Comparison of ENCODE assay signal across 2 cellular contexts in the genomic region with DNA sequence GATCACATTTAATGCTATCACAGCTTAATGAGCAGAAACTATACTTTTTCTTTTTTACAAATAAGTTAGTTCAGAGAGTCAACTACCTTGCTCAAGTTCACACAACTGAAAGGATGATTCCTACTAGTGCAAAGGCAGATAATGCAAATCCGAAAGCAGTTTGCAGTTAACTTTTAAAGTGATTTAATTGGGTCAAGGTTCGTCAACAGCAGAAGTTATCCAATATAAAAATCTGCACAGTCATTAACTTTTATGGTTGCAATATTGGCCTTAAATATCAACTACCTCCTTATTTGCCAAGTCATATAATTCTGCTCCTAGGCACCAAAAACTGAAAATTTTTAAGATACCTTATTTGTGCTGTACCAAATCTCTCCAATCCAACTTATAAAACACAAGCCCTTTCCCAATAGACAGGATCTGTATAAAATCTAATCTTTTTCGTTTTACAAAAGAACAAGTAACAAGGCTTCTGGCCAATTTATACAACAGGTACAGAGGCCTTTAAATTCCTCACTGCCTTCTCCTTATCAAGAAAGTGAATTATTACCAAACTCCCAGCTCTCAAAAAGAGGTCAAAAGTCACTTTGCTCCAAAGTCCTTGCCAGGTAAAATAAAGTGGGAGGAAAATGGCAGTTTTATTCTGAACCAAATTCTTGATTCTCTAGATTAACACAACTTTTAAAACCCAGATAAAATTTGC.
TF ChIP-seq lines count a peak whose summit lies in the region.

No MANE protein-coding gene starts in this region.

TF ChIP-seq in GM23338, 12 proteins besides CTCF, POLR2A, EP300 and RAD21 (continued from another document):
- TF ChIP-seq POLR2AphosphoS5 (IDR thresholded peaks at IDR 0.05; ENCODE audit: low read depth) = no peak

TF ChIP-seq in HepG2, 621 proteins besides CTCF, POLR2A, EP300 and RAD21 (continued from another document):
- TF ChIP-seq MAFF (IDR thresholded peaks at IDR 0.05; ENCODE audit: low read depth, low read length) (0 out of 2 replicates have a peak, but pooled peaks have one; percentile 30), ZNF720 (CRISPR knock-in tag; IDR thresholded peaks at IDR 0.05) (no peak), ZNF251 (CRISPR knock-in tag; IDR thresholded peaks at IDR 0.05) (no peak), NR2F6 (IDR thresholded peaks at IDR 0.05) (0 out of 2 replicates have a peak, but pooled peaks have one; percentile 16), NR2F6 (CRISPR knock-in tag; IDR thresholded peaks at IDR 0.05) (no peak), SRY (CRISPR knock-in tag; IDR thresholded peaks at IDR 0.05) (no peak)
